15 cellular contexts compared by ENCODE assay signal in the genomic region with DNA sequence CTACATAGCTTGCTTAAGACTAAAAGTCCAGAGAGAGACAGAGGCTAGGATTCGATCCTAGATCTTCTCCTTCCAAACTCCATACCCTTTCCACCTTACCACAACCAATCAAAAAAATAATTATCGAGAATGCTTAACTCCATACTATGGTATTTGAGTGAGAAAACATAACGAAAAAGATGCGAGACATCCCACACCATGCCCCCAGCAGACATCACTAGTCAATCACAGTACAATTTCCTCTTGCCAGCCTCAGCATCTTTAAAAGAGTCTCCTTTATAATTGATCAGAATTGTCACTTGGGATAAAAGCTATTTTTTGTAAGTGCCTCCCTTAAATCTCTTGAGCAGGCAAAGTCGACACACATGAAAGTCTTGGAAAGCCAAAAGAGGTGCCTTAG. TPM values are rescaled to one million over a fixed set of nuclear protein-coding genes. Genes with fewer than 3 reads are reported as not detected.
DNase-seq lines count a peak whose midpoint lies in the region; ATAC-seq and TF ChIP-seq lines count a peak whose summit lies in the region.
"Had no signal": no experiment of that assay in that cellular context is flagged by ENCODE, and none has a peak within 500 bp of the region (broad histone marks: within the 10 kb centered on the region; RNA-seq: fewer than 3 reads in every experiment).

No MANE protein-coding gene starts in this region.

- no peak for ATAC-seq in HG03457 (IDR thresholded peaks at IDR 0.05; ENCODE audit: unreplicated experiment)

- peak overlapping the region; percentile 89 for H3K4me2 ChIP-seq in BLaER1

- H3K9me3 ChIP-seq in BLaER1 = no peaks in the 10 kb centered on the region
- H3K9me3 ChIP-seq in mononuclear cell (ENCODE audit: low read depth, low read length) = no peaks in the 10 kb centered on the region
- H3K9me3 ChIP-seq: prostate gland had no signal

- H3K4me1 ChIP-seq in BLaER1 = peaks cover 66% of the 10 kb centered on the region
- H3K4me1 ChIP-seq in mononuclear cell (ENCODE audit: insufficient read depth, low read length) = peaks cover 85% of the 10 kb centered on the region
- H3K4me1 ChIP-seq: prostate gland had no signal

- no peaks in the 10 kb centered on the region for H4K20me1 ChIP-seq in BLaER1

- H3K36me3 Mint-ChIP-seq in activated T-helper 2 cell treated with anti-CD3 and anti-CD28 coated beads, Interferon-gamma antibody, Interleukin-2, Interleukin-4, amounts not matched to agents 10 μg/mL and 5 μg/mL and 100 μg/mL, durations not matched to agents 14 hours and 24 hours and 36 hours (ENCODE audit: low read depth) = peaks cover 2% of the 10 kb centered on the region
- H3K36me3 Mint-ChIP-seq: stimulated activated effector memory CD8-positive, alpha-beta T cell treated with anti-CD3 and anti-CD28 coated beads, Interleukin-12 subunit alpha, Interleukin-12 subunit beta, amount 100 ng/mL, for 72 hours had no signal

- no peaks in the 10 kb centered on the region for H3K27me3 Mint-ChIP-seq in activated T-helper 2 cell treated with anti-CD3 and anti-CD28 coated beads, Interferon-gamma antibody, Interleukin-2, Interleukin-4, amounts not matched to agents 10 μg/mL and 5 μg/mL and 100 μg/mL, durations not matched to agents 14 hours and 24 hours and 36 hours (ENCODE audit: low read depth)

- H3K4me1 Mint-ChIP-seq in activated T-helper 2 cell treated with anti-CD3 and anti-CD28 coated beads, Interferon-gamma antibody, Interleukin-2, Interleukin-4, amounts not matched to agents 10 μg/mL and 5 μg/mL and 100 μg/mL, durations not matched to agents 14 hours and 24 hours and 36 hours (ENCODE audit: low read depth) = peaks cover 48% of the 10 kb centered on the region

- H3K27ac ChIP-seq in BLaER1 = peak overlapping the region; percentile 74; the same call in 1 of the 2 replicates
- H3K27ac ChIP-seq: prostate gland had no signal

- CTCF ChIA-PET in HEK293T (lab: Yijun Ruan, JAX) = no interaction called here

- peak overlapping the region; percentile 28 for H3K4me3 Mint-ChIP-seq in activated T-helper 2 cell treated with anti-CD3 and anti-CD28 coated beads, Interferon-gamma antibody, Interleukin-2, Interleukin-4, amounts not matched to agents 10 μg/mL and 5 μg/mL and 100 μg/mL, durations not matched to agents 14 hours and 24 hours and 36 hours (ENCODE audit: low read depth)

- DNase-seq in GM12864 (ENCODE audit: low read depth) (no peak), iPS-NIHi7 (ENCODE audit: extremely low spot score) (no peak), HuH-7 (ENCODE audit: low spot score) (no peak), HEK293T (ENCODE audit: extremely low spot score) (no peak)
- no peak for DNase-seq in activated T-helper 2 cell treated with anti-CD3 and anti-CD28 coated beads, Interferon-gamma antibody, Interleukin-2, Interleukin-4, amounts not matched to agents 10 μg/mL and 5 μg/mL and 100 μg/mL, durations not matched to agents 14 hours and 24 hours and 36 hours (ENCODE audit: low spot score)
- DNase-seq: cortex of kidney; NCI-H1092; NCI-H345; stimulated activated CD4-positive, alpha-beta T cell treated with anti-CD3 and anti-CD28 coated beads, Interleukin-2, amount 100 ng/mL, for 48 hours had no signal

- H3K27me3 ChIP-seq in BLaER1 (no peaks in the 10 kb centered on the region), mononuclear cell (ENCODE audit: insufficient read depth, low read length) (no peaks in the 10 kb centered on the region)

- H3K9ac ChIP-seq in BLaER1 = no peak overlapping the region

- H3K9me3 Mint-ChIP-seq in activated T-helper 2 cell treated with anti-CD3 and anti-CD28 coated beads, Interferon-gamma antibody, Interleukin-2, Interleukin-4, amounts not matched to agents 10 μg/mL and 5 μg/mL and 100 μg/mL, durations not matched to agents 14 hours and 24 hours and 36 hours = no peaks in the 10 kb centered on the region
- H3K9me3 Mint-ChIP-seq: stimulated activated effector memory CD8-positive, alpha-beta T cell treated with anti-CD3 and anti-CD28 coated beads, Interleukin-12 subunit alpha, Interleukin-12 subunit beta, amount 100 ng/mL, for 72 hours had no signal

- H3K27ac Mint-ChIP-seq in activated T-helper 2 cell treated with anti-CD3 and anti-CD28 coated beads, Interferon-gamma antibody, Interleukin-2, Interleukin-4, amounts not matched to agents 10 μg/mL and 5 μg/mL and 100 μg/mL, durations not matched to agents 14 hours and 24 hours and 36 hours = peak overlapping the region; percentile 21

- H3K4me3 ChIP-seq in BLaER1 = no peak overlapping the region
- H3K4me3 ChIP-seq in GM12864 (ENCODE audit: low read depth, low read length) = peak overlapping the region; percentile 68
- peak overlapping the region; percentile 53 for H3K4me3 ChIP-seq in mononuclear cell (ENCODE audit: low read length)
- H3K4me3 ChIP-seq: prostate gland had no signal

- no peaks in the 10 kb centered on the region for H3K36me3 ChIP-seq in BLaER1
- H3K36me3 ChIP-seq: prostate gland had no signal

- POLR2A ChIA-PET in HEK293T (lab: Yijun Ruan, JAX) = no interaction called here

- intact Hi-C loops in activated T-helper 2 cell treated with anti-CD3 and anti-CD28 coated beads, Interferon-gamma antibody, Interleukin-2, Interleukin-4, amounts not matched to agents 10 μg/mL and 5 μg/mL and 100 μg/mL, durations not matched to agents 14 hours and 24 hours and 36 hours (cut with micrococcal nuclease) = no loop called here

- TF ChIP-seq CTCF in GM12864 (IDR thresholded peaks at IDR 0.05; ENCODE audit: low read depth, low read length, missing control alignments) = no peak

TF ChIP-seq in HEK293T, 16 proteins besides CTCF, POLR2A, EP300 and RAD21:
- no peak for TF ChIP-seq ELF4 (IDR thresholded peaks at IDR 0.05)
- TF ChIP-seq CTBP1 (IDR thresholded peaks at IDR 0.05; ENCODE audit: borderline replicate concordance) = no peak
- TF ChIP-seq BHLHE40 (IDR thresholded peaks at IDR 0.05; ENCODE audit: borderline replicate concordance) = no peak
- no peak for TF ChIP-seq SP1 (IDR thresholded peaks at IDR 0.05)
- no peak for TF ChIP-seq FOXA1 (IDR thresholded peaks at IDR 0.05)
- TF ChIP-seq, protein P1, sequence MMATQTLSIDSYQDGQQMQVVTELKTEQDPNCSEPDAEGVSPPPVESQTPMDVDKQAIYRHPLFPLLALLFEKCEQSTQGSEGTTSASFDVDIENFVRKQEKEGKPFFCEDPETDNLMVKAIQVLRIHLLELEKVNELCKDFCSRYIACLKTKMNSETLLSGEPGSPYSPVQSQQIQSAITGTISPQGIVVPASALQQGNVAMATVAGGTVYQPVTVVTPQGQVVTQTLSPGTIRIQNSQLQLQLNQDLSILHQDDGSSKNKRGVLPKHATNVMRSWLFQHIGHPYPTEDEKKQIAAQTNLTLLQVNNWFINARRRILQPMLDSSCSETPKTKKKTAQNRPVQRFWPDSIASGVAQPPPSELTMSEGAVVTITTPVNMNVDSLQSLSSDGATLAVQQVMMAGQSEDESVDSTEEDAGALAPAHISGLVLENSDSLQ (IDR thresholded peaks at IDR 0.05) = no peak
- TF ChIP-seq FOXM1 (IDR thresholded peaks at IDR 0.05; ENCODE audit: borderline replicate concordance) = no peak
- TF ChIP-seq LEF1 (IDR thresholded peaks at IDR 0.05; ENCODE audit: borderline replicate concordance) = no peak
- no peak for TF ChIP-seq FOXK2 (IDR thresholded peaks at IDR 0.05)
- TF ChIP-seq ARNT (IDR thresholded peaks at IDR 0.05) = no peak
- TF ChIP-seq TARDBP (IDR thresholded peaks at IDR 0.05) = no peak
- no peak for TF ChIP-seq ZNF384 (IDR thresholded peaks at IDR 0.05)
- no peak for TF ChIP-seq NFRKB (IDR thresholded peaks at IDR 0.05)
- no peak for TF ChIP-seq HDGF (IDR thresholded peaks at IDR 0.05; ENCODE audit: borderline replicate concordance)
- TF ChIP-seq SUZ12 (IDR thresholded peaks at IDR 0.05) = no peak
- no peak for TF ChIP-seq L3MBTL2 (conservative IDR thresholded peaks at IDR 0.05)
TF ChIP-seq in HEK293T: peak in this region for 0.

RNA-seq across cellular contexts. Expression of a gene that starts 0.9 kb away (rescaled TPM):
- 2.2 and 2.6 TPM in 2 replicates for total RNA-seq in activated T-helper 2 cell treated with anti-CD3 and anti-CD28 coated beads, Interferon-gamma antibody, Interleukin-2, Interleukin-4, amounts not matched to agents 10 μg/mL and 5 μg/mL and 100 μg/mL, durations not matched to agents 14 hours and 24 hours and 36 hours
- 184 TPM for total RNA-seq in mononuclear cell
- total RNA-seq: RPMI7951 had no signal

RNA-seq across cellular contexts. Expression of a gene that starts 46.2 kb away (rescaled TPM):
- total RNA-seq in activated T-helper 2 cell treated with anti-CD3 and anti-CD28 coated beads, Interferon-gamma antibody, Interleukin-2, Interleukin-4, amounts not matched to agents 10 μg/mL and 5 μg/mL and 100 μg/mL, durations not matched to agents 14 hours and 24 hours and 36 hours = 160 and 169 TPM in 2 replicates
- total RNA-seq in mononuclear cell = 63.4 TPM

Comparison
In these comparisons a context has a peak if more than half of its experiments do, and no peak if none do; other contexts are left out.
1. RNA of a gene that starts 0.9 kb away (total RNA-seq): 184 TPM in mononuclear cell (single experiment); 2.2 to 2.6 TPM in activated T-helper 2 cell treated with anti-CD3 and anti-CD28 coated beads, Interferon-gamma antibody, Interleukin-2, Interleukin-4, amounts not matched to agents 10 μg/mL and 5 μg/mL and 100 μg/mL, durations not matched to agents 14 hours and 24 hours and 36 hours; every median in the first group is over 10 times any median in the second.